ENCODE assay signal across 28 cellular contexts in genomic region chr2:15986644-15987043, GRCh38. TPM values are rescaled to one million over a fixed set of nuclear protein-coding genes. Genes with fewer than 3 reads are reported as not detected.
"Had no signal": no experiment of that assay in that cellular context is flagged by ENCODE, and none has a peak within 500 bp of the region (broad histone marks: within the 10 kb centered on the region; RNA-seq: fewer than 3 reads in every experiment).

No MANE protein-coding gene starts in this region.

- H3K36me3 ChIP-seq: left lung, lower lobe of right lung, neural progenitor cell, ovary, right atrium auricular region, right lobe of liver, transverse colon, upper lobe of left lung, vagina had no signal

- FAIRE-seq: islet of Langerhans, kidney had no signal

- H3K27me3 ChIP-seq: neural progenitor cell, ovary, right atrium auricular region, right lobe of liver, transverse colon, upper lobe of left lung, vagina had no signal

- H3K9ac ChIP-seq: neural progenitor cell had no signal

- H3K27ac ChIP-seq: left lung, lower lobe of right lung, neural progenitor cell, ovary, right atrium auricular region, right lobe of liver, transverse colon, upper lobe of left lung, vagina had no signal

- H2AFZ ChIP-seq: neural progenitor cell had no signal

- DNase-seq: hypothalamus; immature natural killer cell; kidney; left colon; left lung; lower lobe of right lung; mammary epithelial cell; mesenchymal stem cell; naive B cell; natural killer cell; nephron progenitor cell; ovary; right lobe of liver; stimulated activated CD4-positive, alpha-beta T cell treated with anti-CD3 and anti-CD28 coated beads, Interleukin-1b, Interleukin-23, amount 100 ng/mL, for 48 hours; stimulated activated CD4-positive, alpha-beta T cell treated with anti-CD3 and anti-CD28 coated beads, Interleukin-2, amount 100 ng/mL, for 48 hours; stimulated activated CD4-positive, alpha-beta T cell treated with anti-CD3 and anti-CD28 coated beads, Interleukin-4, amount 100 ng/mL, for 4 hours; stimulated activated CD8-positive, alpha-beta memory T cell treated with anti-CD3 and anti-CD28 coated beads, Interleukin-4, amount 100 ng/mL, for 48 hours; stimulated activated naive CD4-positive, alpha-beta T cell treated with Interleukin-2 at 50 U/mL for 16 hours; stimulated activated naive CD8-positive, alpha-beta T cell treated with anti-CD3 and anti-CD28 coated beads, Interleukin-15, amount 100 ng/mL, for 72 hours; substantia nigra; transverse colon had no signal

- H3K9me3 ChIP-seq: left lung, lower lobe of right lung, ovary, right atrium auricular region, right lobe of liver, transverse colon, upper lobe of left lung, vagina had no signal

- H3K4me2 ChIP-seq: neural progenitor cell, smooth muscle cell had no signal

- H3K4me3 ChIP-seq: left lung, lower lobe of right lung, neural progenitor cell, ovary, right atrium auricular region, right lobe of liver, smooth muscle cell, transverse colon, upper lobe of left lung, vagina had no signal

- H3K4me1 ChIP-seq: left lung, lower lobe of right lung, right atrium auricular region, right lobe of liver, transverse colon, vagina had no signal

RNA-seq across cellular contexts. Expression of gene MYCN, which starts 46.3 kb away (rescaled TPM):
- total RNA-seq: renal cortical epithelial cell had no signal
- polyA plus RNA-seq: immature natural killer cell, mammary epithelial cell had no signal
